ENCODE assay signal across 1 cellular context in genomic region chr5:77367733-77368132, GRCh38.
TF ChIP-seq lines count a peak whose summit lies in the region.

No MANE protein-coding gene starts in this region.

TF ChIP-seq in HCT116, 20 proteins besides CTCF, POLR2A, EP300 and RAD21:
- TF ChIP-seq FOSL1 (IDR thresholded peaks at IDR 0.05; ENCODE audit: low read depth) = peak; percentile 60
- no peak for TF ChIP-seq ZNF274 (IDR thresholded peaks at IDR 0.05; ENCODE audit: low read depth, low read length)
- 0 out of 2 replicates have a peak, but pooled peaks have one; percentile 14 for TF ChIP-seq SP1 (IDR thresholded peaks at IDR 0.05; ENCODE audit: low read depth)
- peak; percentile 44; the same call in 1 of the 2 replicates for TF ChIP-seq JUND (IDR thresholded peaks at IDR 0.05)
